26 cellular contexts compared by ENCODE assay signal in the genomic region with DNA sequence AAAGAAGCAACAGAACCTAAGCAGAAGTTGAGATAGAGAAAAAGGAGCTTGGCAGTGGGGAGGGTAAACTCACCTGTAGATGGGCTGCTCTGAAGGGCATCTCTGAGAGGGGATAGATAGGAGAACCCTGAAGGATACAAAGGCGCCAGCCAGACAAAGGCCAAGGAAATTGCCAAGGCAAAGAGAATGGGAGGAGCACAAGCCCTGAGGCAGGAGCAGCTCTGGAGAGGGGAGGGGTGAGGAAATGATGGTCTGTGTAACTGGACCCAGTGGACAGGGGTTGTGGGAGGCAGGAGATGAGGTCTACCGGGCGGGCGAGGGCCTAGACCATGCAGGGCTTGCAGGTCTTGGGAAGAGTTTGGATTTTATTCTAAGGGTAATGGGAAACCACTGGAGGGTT. TPM values are rescaled to one million over a fixed set of nuclear protein-coding genes. Genes with fewer than 3 reads are reported as not detected.
DNase-seq lines count a peak whose midpoint lies in the region; ATAC-seq and TF ChIP-seq lines count a peak whose summit lies in the region.
"Had no signal": no experiment of that assay in that cellular context is flagged by ENCODE, and none has a peak within 500 bp of the region (broad histone marks: within the 10 kb centered on the region; RNA-seq: fewer than 3 reads in every experiment).

No MANE protein-coding gene starts in this region.

- intact Hi-C loops in activated CD4-positive, alpha-beta T cell treated with anti-CD3 and anti-CD28 coated beads, Interleukin-2, amount 10 ng/mL, durations not matched to agents 24 days and 14 days (cut with micrococcal nuclease): no loop called here
- intact Hi-C loops in spleen (cut with DNase I; ENCODE audit: low total_unique reads): no loop called here

- no peak overlapping the region for H3K27ac ChIP-seq in BLaER1 treated with 17β-estradiol and CSF1 and Interleukin-3, amounts not matched to agents 10 nM and 100 nM
- no peak overlapping the region for H3K27ac ChIP-seq in spleen
- H3K27ac ChIP-seq: RWPE1 had no signal

- H3K4me3 Mint-ChIP-seq in activated CD4-positive, alpha-beta T cell treated with anti-CD3 and anti-CD28 coated beads, Interleukin-2, amount 10 ng/mL, durations not matched to agents 24 days and 14 days: peak overlapping the region; percentile 8
- H3K4me3 Mint-ChIP-seq in activated naive CD8-positive, alpha-beta T cell treated with anti-CD3 and anti-CD28 coated beads, Interleukin-2, amount 50 U/mL, for 24 hours: no peak overlapping the region
- H3K4me3 Mint-ChIP-seq in neural crest cell: peak overlapping the region; percentile 61

- no peak for TF ChIP-seq POLR2A in spleen (IDR thresholded peaks at IDR 0.05)

- peaks cover 37 to 50% (median 43%) of the 10 kb centered on the region in 11 experiments for H3K27me3 ChIP-seq in BLaER1 treated with 17β-estradiol and CSF1 and Interleukin-3, amounts not matched to agents 10 nM and 100 nM
- peaks cover 0 to 5% (median 0%) of the 10 kb centered on the region in 7 donors for H3K27me3 ChIP-seq in spleen (replicated peaks in 1 of 7)

- DNase-seq in activated CD4-positive, alpha-beta T cell treated with anti-CD3 and anti-CD28 coated beads, Interleukin-2, amount 10 ng/mL, durations not matched to agents 24 days and 14 days: no peak
- no peak for DNase-seq in activated CD4-positive, alpha-beta T cell treated with anti-CD3 and anti-CD28 coated beads for 4 hours
- DNase-seq in activated naive CD8-positive, alpha-beta T cell treated with anti-CD3 and anti-CD28 coated beads, Interleukin-2, amount 50 U/mL, for 24 hours: no peak
- DNase-seq in neural crest cell (ENCODE audit: low read depth, low spot score): no peak
- DNase-seq in spleen: no peak
- DNase-seq in D341Med (ENCODE audit: low spot score): no peak
- DNase-seq: CD4-positive, alpha-beta memory T cell; COR-L47; DMS 273 treated with DMSO at 0.1 percent for 48 hours; DMS79; EL; GF-D8; HCEC 1CT; IMR-90; KG1; MM.1S; NCI-H2029; NCI-H446 treated with DMSO at 0.1 percent for 48 hours; NCI-H526; SHP77 had no signal

- peaks cover 0 to 20% (median 7%) of the 10 kb centered on the region in 11 experiments; a peak in 10 of 22 replicates for H4K20me1 ChIP-seq in BLaER1 treated with 17β-estradiol and CSF1 and Interleukin-3, amounts not matched to agents 10 nM and 100 nM

- 82 to 95% (median 94%) methylated on average over 4 of the region's 4 CpGs for WGBS in spleen, 5 donors

- no peak overlapping the region for H3K27ac Mint-ChIP-seq in activated CD4-positive, alpha-beta T cell treated with anti-CD3 and anti-CD28 coated beads, Interleukin-2, amount 10 ng/mL, durations not matched to agents 24 days and 14 days
- peak overlapping the region; percentile 52 for H3K27ac Mint-ChIP-seq in activated naive CD8-positive, alpha-beta T cell treated with anti-CD3 and anti-CD28 coated beads, Interleukin-2, amount 50 U/mL, for 24 hours
- no peak overlapping the region for H3K27ac Mint-ChIP-seq in neural crest cell (ENCODE audit: unreplicated experiment)

- H3K4me2 ChIP-seq in BLaER1 treated with 17β-estradiol and CSF1 and Interleukin-3, amounts not matched to agents 10 nM and 100 nM: peak overlapping the region in 9 of 11 experiments; percentile 2 to 74 (median 36); a peak in 14 of 22 replicates

- no peaks in the 10 kb centered on the region for H3K9me3 ChIP-seq in BLaER1 treated with 17β-estradiol and CSF1 and Interleukin-3, amounts not matched to agents 10 nM and 100 nM (replicated peaks in 1 of 11)
- no peaks in the 10 kb centered on the region for H3K9me3 ChIP-seq in spleen

- no peaks in the 10 kb centered on the region for H3K9me3 Mint-ChIP-seq in activated CD4-positive, alpha-beta T cell treated with anti-CD3 and anti-CD28 coated beads, Interleukin-2, amount 10 ng/mL, durations not matched to agents 24 days and 14 days
- H3K9me3 Mint-ChIP-seq in activated naive CD8-positive, alpha-beta T cell treated with anti-CD3 and anti-CD28 coated beads, Interleukin-2, amount 50 U/mL, for 24 hours: no peaks in the 10 kb centered on the region
- H3K9me3 Mint-ChIP-seq in neural crest cell: peaks cover 2% of the 10 kb centered on the region

- TF ChIP-seq CTCF in neural crest cell (conservative IDR thresholded peaks at IDR 0.05): no peak
- TF ChIP-seq CTCF in spleen (IDR thresholded peaks at IDR 0.05 in 8 of 11, conservative IDR thresholded peaks at IDR 0.05 in 3 of 11): no peak

- peaks cover 14 to 36% (median 30%) of the 10 kb centered on the region in 10 experiments; a peak in 19 of 20 replicates for H3K4me1 ChIP-seq in BLaER1 treated with 17β-estradiol and CSF1 and Interleukin-3, amounts not matched to agents 10 nM and 100 nM
- peaks cover 3 to 34% (median 25%) of the 10 kb centered on the region in 6 donors for H3K4me1 ChIP-seq in spleen

- H3K27me3 Mint-ChIP-seq in activated CD4-positive, alpha-beta T cell treated with anti-CD3 and anti-CD28 coated beads, Interleukin-2, amount 10 ng/mL, durations not matched to agents 24 days and 14 days: peaks cover 13% of the 10 kb centered on the region
- peaks cover 2% of the 10 kb centered on the region for H3K27me3 Mint-ChIP-seq in activated naive CD8-positive, alpha-beta T cell treated with anti-CD3 and anti-CD28 coated beads, Interleukin-2, amount 50 U/mL, for 24 hours
- peaks cover 14% of the 10 kb centered on the region for H3K27me3 Mint-ChIP-seq in neural crest cell (ENCODE audit: low read depth)

- H3K36me3 Mint-ChIP-seq in activated CD4-positive, alpha-beta T cell treated with anti-CD3 and anti-CD28 coated beads, Interleukin-2, amount 10 ng/mL, durations not matched to agents 24 days and 14 days (ENCODE audit: low read depth): peaks cover 3% of the 10 kb centered on the region
- peaks cover 9% of the 10 kb centered on the region for H3K36me3 Mint-ChIP-seq in activated naive CD8-positive, alpha-beta T cell treated with anti-CD3 and anti-CD28 coated beads, Interleukin-2, amount 50 U/mL, for 24 hours (ENCODE audit: low read depth)
- peaks cover 2% of the 10 kb centered on the region for H3K36me3 Mint-ChIP-seq in neural crest cell (ENCODE audit: low read depth)
- H3K36me3 Mint-ChIP-seq: CD4-positive, alpha-beta memory T cell had no signal

- no peak for ATAC-seq in activated naive CD8-positive, alpha-beta T cell treated with anti-CD3 and anti-CD28 coated beads, Interleukin-2, amount 50 U/mL, for 24 hours
- ATAC-seq: Panc1 had no signal

- H3K4me3 ChIP-seq in BLaER1 treated with 17β-estradiol and CSF1 and Interleukin-3, amounts not matched to agents 10 nM and 100 nM: no peak overlapping the region
- H3K4me3 ChIP-seq in spleen: no peak overlapping the region

- peaks cover 39% of the 10 kb centered on the region for H3K4me1 Mint-ChIP-seq in activated CD4-positive, alpha-beta T cell treated with anti-CD3 and anti-CD28 coated beads, Interleukin-2, amount 10 ng/mL, durations not matched to agents 24 days and 14 days
- H3K4me1 Mint-ChIP-seq in activated naive CD8-positive, alpha-beta T cell treated with anti-CD3 and anti-CD28 coated beads, Interleukin-2, amount 50 U/mL, for 24 hours: peaks cover 42% of the 10 kb centered on the region
- peaks cover 25% of the 10 kb centered on the region for H3K4me1 Mint-ChIP-seq in neural crest cell

- no peaks in the 10 kb centered on the region for H3K36me3 ChIP-seq in BLaER1 treated with 17β-estradiol and CSF1 and Interleukin-3, amounts not matched to agents 10 nM and 100 nM
- H3K36me3 ChIP-seq in spleen: no peaks in the 10 kb centered on the region

- H3K9ac ChIP-seq in BLaER1 treated with 17β-estradiol and CSF1 and Interleukin-3, amounts not matched to agents 10 nM and 100 nM: no peak overlapping the region

RNA-seq across cellular contexts. Expression of a gene that starts 2.3 kb away (rescaled TPM):
- total RNA-seq in activated CD4-positive, alpha-beta T cell treated with anti-CD3 and anti-CD28 coated beads, Interleukin-2, amount 10 ng/mL, durations not matched to agents 24 days and 14 days: 25.6 and 29.4 TPM in 2 replicates
- total RNA-seq in neural crest cell: 14.2 and 17.7 TPM in 2 replicates
- 10 to 100 TPM; 16.9 to 30.2 (median 22.1) TPM for total RNA-seq in spleen
- 1 to 10 TPM; 5.8 to 8.9 (median 7.3) TPM for polyA plus RNA-seq in spleen

RNA-seq across cellular contexts. Expression of a gene that starts 36.9 kb away (rescaled TPM):
- total RNA-seq in activated CD4-positive, alpha-beta T cell treated with anti-CD3 and anti-CD28 coated beads, Interleukin-2, amount 10 ng/mL, durations not matched to agents 24 days and 14 days: not detected in 2 replicates
- total RNA-seq in neural crest cell: 48.8 and 57.3 TPM in 2 replicates
- under 1 TPM in 4 of 7 donors, not detected in 3; 0.09 to 0.63 (median 0.41) TPM for total RNA-seq in spleen
- under 1 TPM; 0.41 to 0.51 (median 0.41) TPM for polyA plus RNA-seq in spleen
- total RNA-seq: A172; CD4-positive, alpha-beta memory T cell; IMR-90; SK-MEL-5 had no signal
- polyA plus RNA-seq: BJ; CD4-positive, alpha-beta memory T cell; IMR-90 had no signal

Comparison
In these comparisons a context has a peak if more than half of its experiments do, and no peak if none do; other contexts are left out.
1. RNA of a gene that starts 36.9 kb away (total RNA-seq): 48.8 to 57.3 TPM in neural crest cell; 0.09 to 0.63 TPM in spleen and not detected in activated CD4-positive, alpha-beta T cell treated with anti-CD3 and anti-CD28 coated beads, Interleukin-2, amount 10 ng/mL, durations not matched to agents 24 days and 14 days; every median in the first group is over 10 times any median in the second.